Comparison of ENCODE assay signal across 19 cellular contexts in the genomic region with DNA sequence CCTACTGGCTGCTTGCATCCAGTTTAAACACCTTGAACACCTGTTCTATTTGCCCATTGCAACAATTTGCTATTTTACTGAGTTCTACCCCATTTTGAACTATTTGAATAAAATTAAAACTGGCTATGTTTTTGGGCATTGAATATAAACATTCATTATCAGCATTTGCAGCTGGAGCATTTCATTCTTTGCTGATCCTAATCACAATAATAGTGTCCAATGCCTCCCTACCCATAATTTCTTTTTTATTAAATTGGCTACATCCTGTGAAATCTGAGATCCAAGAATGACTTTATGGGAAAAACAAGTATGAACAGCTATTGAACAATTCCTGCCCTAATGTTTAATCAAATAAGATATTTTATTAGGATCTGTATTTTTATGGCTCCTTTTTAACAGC.
DNase-seq lines count a peak whose midpoint lies in the region; ATAC-seq and TF ChIP-seq lines count a peak whose summit lies in the region.
"Had no signal": no experiment of that assay in that cellular context is flagged by ENCODE, and none has a peak within 500 bp of the region (broad histone marks: within the 10 kb centered on the region; RNA-seq: fewer than 3 reads in every experiment).

No MANE protein-coding gene starts in this region.

- H2AFZ ChIP-seq in PC-3 (ENCODE audit: low read length) (no peak overlapping the region), GM23338 (no peak overlapping the region)

- no peak overlapping the region for H3K4me3 Mint-ChIP-seq in GM23338
- H3K4me3 Mint-ChIP-seq: CD4-positive, CD25-positive, alpha-beta regulatory T cell; CD8-positive, alpha-beta memory T cell; HFFc6 had no signal

- BruUV-seq in PC-3 (replicated peaks; lab: Mats Ljungman, UMichigan): no TSS peak

- H3K9me2 ChIP-seq in PC-3 (replicated peaks; ENCODE audit: low read length): no peaks in the 10 kb centered on the region
- H3K9me2 ChIP-seq in GM23338 (ENCODE audit: insufficient read depth): no peaks in the 10 kb centered on the region

- POLR2A ChIA-PET in PC-3 (lab: Charles Lee; ENCODE audit: unreplicated experiment): no interaction called here

- H3K9ac ChIP-seq in PC-3 (ENCODE audit: low read length): no peak overlapping the region

- H4K20me1 ChIP-seq in PC-3 (ENCODE audit: low read length) (no peaks in the 10 kb centered on the region), GM23338 (replicated peaks; ENCODE audit: insufficient read depth) (no peaks in the 10 kb centered on the region)

- CTCF ChIA-PET in PC-3 (lab: Charles Lee): no interaction called here

- no peaks in the 10 kb centered on the region for H3K27me3 ChIP-seq in PC-3 (ENCODE audit: low read length)
- no peaks in the 10 kb centered on the region for H3K27me3 ChIP-seq in GM23338 (ENCODE audit: insufficient read depth)
- H3K27me3 ChIP-seq: BE2C had no signal

- H3K9me3 ChIP-seq in PC-3 (ENCODE audit: low read length): no peaks in the 10 kb centered on the region
- H3K9me3 ChIP-seq: BE2C, Caco-2 had no signal

- H3K36me3 ChIP-seq in PC-3 (ENCODE audit: low read depth, low read length): no peaks in the 10 kb centered on the region
- H3K36me3 ChIP-seq in GM23338 (ENCODE audit: insufficient read depth): no peaks in the 10 kb centered on the region
- H3K36me3 ChIP-seq: BE2C had no signal

- no peaks in the 10 kb centered on the region for H3K36me3 Mint-ChIP-seq in GM23338 (ENCODE audit: low read depth)
- H3K36me3 Mint-ChIP-seq: CD4-positive, CD25-positive, alpha-beta regulatory T cell; CD8-positive, alpha-beta memory T cell had no signal

- H3K27me3 Mint-ChIP-seq in GM23338 (ENCODE audit: insufficient read depth, low read depth, poor library complexity): no peaks in the 10 kb centered on the region
- H3K27me3 Mint-ChIP-seq: CD4-positive, CD25-positive, alpha-beta regulatory T cell; CD8-positive, alpha-beta memory T cell had no signal

- no peak overlapping the region for H3K27ac Mint-ChIP-seq in GM23338
- H3K27ac Mint-ChIP-seq: CD4-positive, CD25-positive, alpha-beta regulatory T cell; CD8-positive, alpha-beta memory T cell; HFFc6 had no signal

- DNase-seq in COR-L47 (lab: John Stamatoyannopoulos, UW): peak; percentile 30
- peak; percentile 86 for DNase-seq in NCI-H1105 treated with DMSO at 0.1 percent for 48 hours (lab: John Stamatoyannopoulos, UW)
- no peak for DNase-seq in PC-3
- DNase-seq in GM23338 (ENCODE audit: low spot score): no peak
- DNase-seq in SHP77 (lab: John Stamatoyannopoulos, UW): no peak
- no peak for DNase-seq in DMS79 (lab: John Stamatoyannopoulos, UW)
- DNase-seq: ACHN; C1 segment of cervical spinal cord; Caco-2; CD4-positive, CD25-positive, alpha-beta regulatory T cell; CD8-positive, alpha-beta memory T cell; GDM1; GOT3; H7; HFFc6; IMR-90 had no signal

- intact Hi-C loops in PC-3 (cut with micrococcal nuclease): no loop called here

- H3F3A ChIP-seq in PC-3 (ENCODE audit: low read length, unreplicated experiment): no peaks in the 10 kb centered on the region
- H3F3A ChIP-seq in GM23338 (replicated peaks; ENCODE audit: low read depth): no peaks in the 10 kb centered on the region

- H3K27ac ChIP-seq in PC-3 (ENCODE audit: low read length) (no peak overlapping the region), VCaP (peak overlapping the region; percentile 82), GM23338 (ENCODE audit: low read depth) (no peak overlapping the region)

- H3K4me1 ChIP-seq in PC-3 (ENCODE audit: insufficient read depth, low read length) (peaks cover 7% of the 10 kb centered on the region; the same call in 1 of the 2 replicates), GM23338 (ENCODE audit: insufficient read depth) (no peaks in the 10 kb centered on the region)
- H3K4me1 ChIP-seq: Caco-2 had no signal

- no peaks in the 10 kb centered on the region for H3K4me1 Mint-ChIP-seq in GM23338
- H3K4me1 Mint-ChIP-seq: CD4-positive, CD25-positive, alpha-beta regulatory T cell; CD8-positive, alpha-beta memory T cell had no signal

- no peak overlapping the region for H3K4me3 ChIP-seq in PC-3 (ENCODE audit: low read length)
- H3K4me3 ChIP-seq in GM23338: no peak overlapping the region

- no peaks in the 10 kb centered on the region for H3K9me3 Mint-ChIP-seq in GM23338

- ATAC-seq in PC-3 (peak; percentile 26; the same call in 1 of the 2 replicates), GM23338 (no peak)
- ATAC-seq: HCT116 had no signal

- H3K79me2 ChIP-seq in PC-3 (ENCODE audit: low read length) (no peaks in the 10 kb centered on the region), GM23338 (replicated peaks; ENCODE audit: insufficient read depth) (no peaks in the 10 kb centered on the region)

- TF ChIP-seq CTCF in PC-3 (conservative IDR thresholded peaks at IDR 0.05; ENCODE audit: low read depth, low read length) (no peak), VCaP (conservative IDR thresholded peaks at IDR 0.05) (no peak), GM23338 (conservative IDR thresholded peaks at IDR 0.05; ENCODE audit: low read depth in 2 of 2) (no peak)

- H3K4me2 ChIP-seq in PC-3 (ENCODE audit: low read length) (no peak overlapping the region), GM23338 (no peak overlapping the region)

TF ChIP-seq in GM23338, 12 proteins besides CTCF, POLR2A, EP300 and RAD21:
- TF ChIP-seq ZNF331 (CRISPR knock-in tag; IDR thresholded peaks at IDR 0.05; ENCODE audit: low read depth) (no peak), EZH2phosphoT487 (IDR thresholded peaks at IDR 0.05; ENCODE audit: unreplicated experiment) (no peak), EZH2 (IDR thresholded peaks at IDR 0.05; ENCODE audit: low read depth, unreplicated experiment) (no peak)

Comparison
In these comparisons a context has a peak if more than half of its experiments do, and no peak if none do; other contexts are left out.
1. DNase-seq: peak in COR-L47 (single experiment) and NCI-H1105 treated with DMSO at 0.1 percent for 48 hours (single experiment); none in PC-3 (single experiment), GM23338 (single experiment), SHP77 (0 of 2) and DMS79 (single experiment).